8 cellular contexts compared by ENCODE assay signal in genomic region chrX:76555816-76556215, GRCh38.
DNase-seq lines count a peak whose midpoint lies in the region; ATAC-seq and TF ChIP-seq lines count a peak whose summit lies in the region.

No MANE protein-coding gene starts in this region.

- DNase-seq in DMS 273 (lab: John Stamatoyannopoulos, UW; ENCODE audit: unreplicated experiment) (peak; percentile 82), DMS 273 treated with DMSO at 0.1 percent for 48 hours (lab: John Stamatoyannopoulos, UW) (no peak), HCT116 (ENCODE audit: low read depth, low spot score) (peak; percentile 33), SHP77 (lab: John Stamatoyannopoulos, UW) (peak; percentile 39 to 59), iPS DF 19.7 (ENCODE audit: low read depth, low spot score) (peak; percentile 20), coronary artery (ENCODE audit: low spot score) (no peak), Right ventricle myocardium superior (no peak)

- no peaks in the 10 kb centered on the region for H4K20me1 ChIP-seq in HCT116 (ENCODE audit: insufficient read depth)

- CTCF ChIA-PET in HCT116 (lab: Charles Lee) = interaction anchor here (1.0 kb wide), 1 partner anchor 1474 kb away, joined by 3 read pairs; no protein-coding TSS in a partner anchor

- H3K4me3 ChIP-seq in HCT116 (replicated peaks in 1 of 2; ENCODE audit: low read depth in 1 of 2, low read length in 2 of 2) (no peak overlapping the region), coronary artery (no peak overlapping the region)

- RAD21 ChIA-PET in HCT116 (lab: Charles Lee; ENCODE audit: low non-redundant PET in 1 of 2, low total read pairs in 2 of 2, uncharacterized antibody in 2 of 2, unreplicated experiment in 2 of 2) = no interaction called here

- POLR2A ChIA-PET in HCT116 (lab: Charles Lee) = no interaction called here

- TF ChIP-seq CTCF in HCT116 (IDR thresholded peaks at IDR 0.05 in 2 of 3, conservative IDR thresholded peaks at IDR 0.05 in 1 of 3; ENCODE audit: borderline replicate concordance in 1 of 3, insufficient read depth in 1 of 3, low read depth in 2 of 3, low read length in 2 of 3) (peak; percentile 10 to 38 (median 32); a peak in 3 of 6 replicates), coronary artery (IDR thresholded peaks at IDR 0.05) (no peak)

- ATAC-seq in HCT116 (peak; percentile 53; the same call in 1 of the 2 replicates), Right ventricle myocardium superior (ENCODE audit: poor library complexity) (no peak), GM19455 (IDR thresholded peaks at IDR 0.05; ENCODE audit: unreplicated experiment) (no peak)

- intact Hi-C loops in HCT116 (cut with micrococcal nuclease) = loop anchor here (5.0 to 10.0 kb wide), 3 partner anchors 281 to 1476 kb away; no protein-coding TSS in a partner anchor
- intact Hi-C loops in Right ventricle myocardium superior (cut with DNase I) = no loop called here

- TF ChIP-seq POLR2A in HCT116 (IDR thresholded peaks at IDR 0.05; ENCODE audit: borderline replicate concordance, extremely low read depth, insufficient read depth, insufficient read length) = no peak

- BruUV-seq in HCT116 (replicated peaks; lab: Mats Ljungman, UMichigan) = no TSS peak

- H3K9ac ChIP-seq in HCT116 (ENCODE audit: low read length) = no peak overlapping the region

- no peaks in the 10 kb centered on the region for H3K4me1 ChIP-seq in HCT116 (ENCODE audit: control insufficient read depth in 1 of 2, insufficient read depth in 2 of 2, low read length in 2 of 2)

- TF ChIP-seq RAD21 in HCT116 (IDR thresholded peaks at IDR 0.05; ENCODE audit: low read depth) = peak; percentile 52

- no peak overlapping the region for H2AFZ ChIP-seq in HCT116 (ENCODE audit: low read depth, low read length, poor library complexity, severe bottlenecking)

- H3K36me3 ChIP-seq in HCT116 (ENCODE audit: control insufficient read depth in 1 of 2, insufficient read depth in 2 of 2, low read length in 2 of 2) = no peaks in the 10 kb centered on the region

- no peaks in the 10 kb centered on the region for H3K79me2 ChIP-seq in HCT116 (ENCODE audit: insufficient read depth, low read length)

- no peak overlapping the region for H3K4me2 ChIP-seq in HCT116 (ENCODE audit: low read length)

- no peaks in the 10 kb centered on the region for H3K27me3 ChIP-seq in HCT116 (ENCODE audit: insufficient read depth, low read length)

- no peaks in the 10 kb centered on the region for H3K9me2 ChIP-seq in HCT116 (ENCODE audit: insufficient read depth)

- no peaks in the 10 kb centered on the region for H3K9me3 ChIP-seq in HCT116 (ENCODE audit: control insufficient read depth in 1 of 2, insufficient read depth in 1 of 2, low read depth in 1 of 2, low read length in 2 of 2)

- H3K27ac ChIP-seq in HCT116 (ENCODE audit: low read depth, low read length) (no peak overlapping the region), coronary artery (no peak overlapping the region)

TF ChIP-seq in HCT116, 20 proteins besides CTCF, POLR2A, EP300 and RAD21:
- TF ChIP-seq POLR2AphosphoS5 (IDR thresholded peaks at IDR 0.05; ENCODE audit: low read depth, low read length) = no peak
- no peak for TF ChIP-seq ZFX (IDR thresholded peaks at IDR 0.05)
- TF ChIP-seq REST (IDR thresholded peaks at IDR 0.05; ENCODE audit: low read depth) = no peak
- TF ChIP-seq ZNF274 (IDR thresholded peaks at IDR 0.05; ENCODE audit: low read depth, low read length) = no peak
- TF ChIP-seq SP1 (IDR thresholded peaks at IDR 0.05; ENCODE audit: low read depth) = no peak
- TF ChIP-seq EGR1 (IDR thresholded peaks at IDR 0.05; ENCODE audit: low read depth) = no peak
- TF ChIP-seq JUND (IDR thresholded peaks at IDR 0.05) = no peak
- TF ChIP-seq CEBPB (IDR thresholded peaks at IDR 0.05; ENCODE audit: low read depth) = no peak
- no peak for TF ChIP-seq ZBTB33 (IDR thresholded peaks at IDR 0.05; ENCODE audit: extremely low read depth, insufficient replicate concordance, low read length)
- no peak for TF ChIP-seq EZH2phosphoT487 (IDR thresholded peaks at IDR 0.05; ENCODE audit: borderline replicate concordance)
- no peak for TF ChIP-seq YY1 (IDR thresholded peaks at IDR 0.05; ENCODE audit: extremely low read depth, insufficient replicate concordance, low read depth, low read length)
- TF ChIP-seq TCF7L2 (IDR thresholded peaks at IDR 0.05; ENCODE audit: borderline replicate concordance, extremely low read depth, insufficient read depth, insufficient read length) = no peak
- no peak for TF ChIP-seq CBX3 (IDR thresholded peaks at IDR 0.05; ENCODE audit: low read depth)
- no peak for TF ChIP-seq ATF3 (IDR thresholded peaks at IDR 0.05)
- TF ChIP-seq FOSL1 (IDR thresholded peaks at IDR 0.05; ENCODE audit: low read depth) = no peak
- TF ChIP-seq SIN3A (IDR thresholded peaks at IDR 0.05; ENCODE audit: low read depth) = no peak
- no peak for TF ChIP-seq ELF1 (IDR thresholded peaks at IDR 0.05; ENCODE audit: borderline replicate concordance, low read depth)
- TF ChIP-seq SRF (IDR thresholded peaks at IDR 0.05; ENCODE audit: low read depth) = no peak

Comparison
In these comparisons a context has a peak if more than half of its experiments do, and no peak if none do; other contexts are left out.
1. DNase-seq: peak in DMS 273 (single experiment), HCT116 (single experiment), SHP77 (2 of 2) and iPS DF 19.7 (single experiment); none in DMS 273 treated with DMSO at 0.1 percent for 48 hours (single experiment), coronary artery (single experiment) and Right ventricle myocardium superior (single experiment).